Comparison of ENCODE assay signal across 1 cellular context in the genomic region with DNA sequence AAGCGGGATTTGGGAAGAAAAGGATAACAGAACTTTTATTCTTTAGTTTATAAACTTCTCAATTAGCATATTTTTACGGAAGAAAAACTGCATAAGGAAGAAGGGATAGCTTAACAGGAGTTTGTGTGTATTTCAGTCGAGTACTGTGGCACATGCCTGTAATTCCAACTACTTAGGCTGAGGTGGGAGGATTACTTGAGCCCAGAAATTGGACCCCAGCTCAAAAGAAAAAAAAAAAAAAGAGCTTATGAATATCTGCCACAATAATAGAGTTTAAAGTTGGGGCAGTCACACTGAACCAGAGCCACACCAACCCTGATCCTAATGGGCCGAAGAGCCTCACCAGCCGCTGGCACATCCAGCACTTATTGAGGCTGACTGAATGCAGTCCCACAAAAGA.
TF ChIP-seq lines count a peak whose summit lies in the region.

No MANE protein-coding gene starts in this region.

TF ChIP-seq in SK-N-SH treated with all-trans-retinoic acid at 6 μM for 48 hours, 23 proteins besides CTCF, POLR2A, EP300 and RAD21 (continued from another document):
- TF ChIP-seq, protein P1, sequence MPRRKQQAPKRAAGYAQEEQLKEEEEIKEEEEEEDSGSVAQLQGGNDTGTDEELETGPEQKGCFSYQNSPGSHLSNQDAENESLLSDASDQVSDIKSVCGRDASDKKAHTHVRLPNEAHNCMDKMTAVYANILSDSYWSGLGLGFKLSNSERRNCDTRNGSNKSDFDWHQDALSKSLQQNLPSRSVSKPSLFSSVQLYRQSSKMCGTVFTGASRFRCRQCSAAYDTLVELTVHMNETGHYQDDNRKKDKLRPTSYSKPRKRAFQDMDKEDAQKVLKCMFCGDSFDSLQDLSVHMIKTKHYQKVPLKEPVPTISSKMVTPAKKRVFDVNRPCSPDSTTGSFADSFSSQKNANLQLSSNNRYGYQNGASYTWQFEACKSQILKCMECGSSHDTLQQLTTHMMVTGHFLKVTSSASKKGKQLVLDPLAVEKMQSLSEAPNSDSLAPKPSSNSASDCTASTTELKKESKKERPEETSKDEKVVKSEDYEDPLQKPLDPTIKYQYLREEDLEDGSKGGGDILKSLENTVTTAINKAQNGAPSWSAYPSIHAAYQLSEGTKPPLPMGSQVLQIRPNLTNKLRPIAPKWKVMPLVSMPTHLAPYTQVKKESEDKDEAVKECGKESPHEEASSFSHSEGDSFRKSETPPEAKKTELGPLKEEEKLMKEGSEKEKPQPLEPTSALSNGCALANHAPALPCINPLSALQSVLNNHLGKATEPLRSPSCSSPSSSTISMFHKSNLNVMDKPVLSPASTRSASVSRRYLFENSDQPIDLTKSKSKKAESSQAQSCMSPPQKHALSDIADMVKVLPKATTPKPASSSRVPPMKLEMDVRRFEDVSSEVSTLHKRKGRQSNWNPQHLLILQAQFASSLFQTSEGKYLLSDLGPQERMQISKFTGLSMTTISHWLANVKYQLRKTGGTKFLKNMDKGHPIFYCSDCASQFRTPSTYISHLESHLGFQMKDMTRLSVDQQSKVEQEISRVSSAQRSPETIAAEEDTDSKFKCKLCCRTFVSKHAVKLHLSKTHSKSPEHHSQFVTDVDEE (CRISPR knock-in tag; IDR thresholded peaks at IDR 0.05), result no peak
- TF ChIP-seq ARNTL (CRISPR knock-in tag; IDR thresholded peaks at IDR 0.05; ENCODE audit: borderline replicate concordance, low read depth), result no peak
- no peak for TF ChIP-seq ZC3H10 (CRISPR knock-in tag; IDR thresholded peaks at IDR 0.05)
- no peak for TF ChIP-seq SNAI2 (CRISPR knock-in tag; IDR thresholded peaks at IDR 0.05)
- no peak for TF ChIP-seq GLIS3 (CRISPR knock-in tag; IDR thresholded peaks at IDR 0.05)
- TF ChIP-seq, protein P2, sequence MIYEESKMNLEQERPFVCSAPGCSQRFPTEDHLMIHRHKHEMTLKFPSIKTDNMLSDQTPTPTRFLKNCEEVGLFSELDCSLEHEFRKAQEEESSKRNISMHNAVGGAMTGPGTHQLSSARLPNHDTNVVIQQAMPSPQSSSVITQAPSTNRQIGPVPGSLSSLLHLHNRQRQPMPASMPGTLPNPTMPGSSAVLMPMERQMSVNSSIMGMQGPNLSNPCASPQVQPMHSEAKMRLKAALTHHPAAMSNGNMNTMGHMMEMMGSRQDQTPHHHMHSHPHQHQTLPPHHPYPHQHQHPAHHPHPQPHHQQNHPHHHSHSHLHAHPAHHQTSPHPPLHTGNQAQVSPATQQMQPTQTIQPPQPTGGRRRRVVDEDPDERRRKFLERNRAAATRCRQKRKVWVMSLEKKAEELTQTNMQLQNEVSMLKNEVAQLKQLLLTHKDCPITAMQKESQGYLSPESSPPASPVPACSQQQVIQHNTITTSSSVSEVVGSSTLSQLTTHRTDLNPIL (CRISPR knock-in tag; IDR thresholded peaks at IDR 0.05; ENCODE audit: low read depth), result no peak
- no peak for TF ChIP-seq ZNF565 (CRISPR knock-in tag; conservative IDR thresholded peaks at IDR 0.05; ENCODE audit: low read depth)
- TF ChIP-seq PPARA (CRISPR knock-in tag; IDR thresholded peaks at IDR 0.05; ENCODE audit: borderline replicate concordance), result no peak
- TF ChIP-seq ZNF70 (CRISPR knock-in tag; IDR thresholded peaks at IDR 0.05), result no peak
- no peak for TF ChIP-seq ZFP3 (CRISPR knock-in tag; IDR thresholded peaks at IDR 0.05)
- no peak for TF ChIP-seq TOX (CRISPR knock-in tag; IDR thresholded peaks at IDR 0.05; ENCODE audit: borderline replicate concordance)
- TF ChIP-seq ISL1 (CRISPR knock-in tag; IDR thresholded peaks at IDR 0.05), result no peak
- TF ChIP-seq ESRRG (CRISPR knock-in tag; IDR thresholded peaks at IDR 0.05), result no peak
- TF ChIP-seq, protein P3, sequence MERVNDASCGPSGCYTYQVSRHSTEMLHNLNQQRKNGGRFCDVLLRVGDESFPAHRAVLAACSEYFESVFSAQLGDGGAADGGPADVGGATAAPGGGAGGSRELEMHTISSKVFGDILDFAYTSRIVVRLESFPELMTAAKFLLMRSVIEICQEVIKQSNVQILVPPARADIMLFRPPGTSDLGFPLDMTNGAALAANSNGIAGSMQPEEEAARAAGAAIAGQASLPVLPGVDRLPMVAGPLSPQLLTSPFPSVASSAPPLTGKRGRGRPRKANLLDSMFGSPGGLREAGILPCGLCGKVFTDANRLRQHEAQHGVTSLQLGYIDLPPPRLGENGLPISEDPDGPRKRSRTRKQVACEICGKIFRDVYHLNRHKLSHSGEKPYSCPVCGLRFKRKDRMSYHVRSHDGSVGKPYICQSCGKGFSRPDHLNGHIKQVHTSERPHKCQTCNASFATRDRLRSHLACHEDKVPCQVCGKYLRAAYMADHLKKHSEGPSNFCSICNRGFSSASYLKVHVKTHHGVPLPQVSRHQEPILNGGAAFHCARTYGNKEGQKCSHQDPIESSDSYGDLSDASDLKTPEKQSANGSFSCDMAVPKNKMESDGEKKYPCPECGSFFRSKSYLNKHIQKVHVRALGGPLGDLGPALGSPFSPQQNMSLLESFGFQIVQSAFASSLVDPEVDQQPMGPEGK (CRISPR knock-in tag; IDR thresholded peaks at IDR 0.05; ENCODE audit: borderline replicate concordance), result no peak
- no peak for TF ChIP-seq TCF4 (CRISPR knock-in tag; IDR thresholded peaks at IDR 0.05; ENCODE audit: borderline replicate concordance)
- no peak for TF ChIP-seq ZFP30 (CRISPR knock-in tag; IDR thresholded peaks at IDR 0.05)
- no peak for TF ChIP-seq OSR1 (CRISPR knock-in tag; IDR thresholded peaks at IDR 0.05)
- TF ChIP-seq RARB (CRISPR knock-in tag; IDR thresholded peaks at IDR 0.05), result no peak
